Comparison of ENCODE assay signal across 22 cellular contexts in genomic region chr2:6031165-6031867, GRCh38.
A peak's percentile ranks its signal among the peaks of the same experiment; 100 is the strongest.
DNase-seq lines count a peak whose midpoint lies in the region; ATAC-seq, FAIRE-seq and TF ChIP-seq lines count a peak whose summit lies in the region.
"Had no signal": no experiment of that assay in that cellular context is flagged by ENCODE, and none has a peak within 500 bp of the region (broad histone marks: within the 10 kb centered on the region; RNA-seq: fewer than 3 reads in every experiment).

No MANE protein-coding gene starts in this region.

- H3K9me2 ChIP-seq in OCI-LY7 (ENCODE audit: insufficient read depth, low read length), result no peaks in the 10 kb centered on the region

- intact Hi-C loops in OCI-LY7 (cut with micrococcal nuclease; ENCODE audit: unreplicated experiment), result no loop called here
- intact Hi-C loops in gastrocnemius medialis (cut with DNase I; ENCODE audit: low total_unique reads), result no loop called here

- peaks cover 10% of the 10 kb centered on the region for H3K9me3 Mint-ChIP-seq in stimulated activated effector memory CD8-positive, alpha-beta T cell treated with anti-CD3 and anti-CD28 coated beads, Interleukin-12 subunit alpha, Interleukin-12 subunit beta, amount 100 ng/mL, for 72 hours

- H3K36me3 ChIP-seq in OCI-LY7 (ENCODE audit: insufficient read depth, low read length), result no peaks in the 10 kb centered on the region
- H3K36me3 ChIP-seq in gastrocnemius medialis, result no peaks in the 10 kb centered on the region
- H3K36me3 ChIP-seq: HAP-1 had no signal

- H3K27ac ChIP-seq in OCI-LY7 (ENCODE audit: low read depth, low read length, poor library complexity, severe bottlenecking) (no peak overlapping the region), gastrocnemius medialis (no peak overlapping the region)
- H3K27ac ChIP-seq: A549 had no signal

- TF ChIP-seq CTCF in OCI-LY7 (conservative IDR thresholded peaks at IDR 0.05; ENCODE audit: low read length) (no peak), gastrocnemius medialis (IDR thresholded peaks at IDR 0.05 in 4 of 5, conservative IDR thresholded peaks at IDR 0.05 in 1 of 5) (no peak)

- no peaks in the 10 kb centered on the region for H3K4me1 ChIP-seq in OCI-LY7 (ENCODE audit: insufficient read depth, low read length, poor library complexity, severe bottlenecking)
- H3K4me1 ChIP-seq in gastrocnemius medialis, result no peaks in the 10 kb centered on the region
- H3K4me1 ChIP-seq: A549, HAP-1 had no signal

- H3K36me3 Mint-ChIP-seq in stimulated activated effector memory CD8-positive, alpha-beta T cell treated with anti-CD3 and anti-CD28 coated beads, Interleukin-12 subunit alpha, Interleukin-12 subunit beta, amount 100 ng/mL, for 72 hours, result no peaks in the 10 kb centered on the region
- H3K36me3 Mint-ChIP-seq: CD4-positive, alpha-beta memory T cell had no signal

- no peaks in the 10 kb centered on the region for H3K79me2 ChIP-seq in OCI-LY7 (ENCODE audit: insufficient read depth, low read depth, low read length)

- peak; percentile 58 for FAIRE-seq in GM12891 (lab: Jason Lieb, UNC)
- FAIRE-seq: A549, H54 had no signal

- CTCF ChIA-PET in OCI-LY7 (lab: Charles Lee; ENCODE audit: unreplicated experiment), result interaction anchor here (0.6 kb wide), 1 partner anchor 734 kb away, joined by 3 read pairs; no protein-coding TSS in a partner anchor

- no peaks in the 10 kb centered on the region for H3K27me3 ChIP-seq in gastrocnemius medialis

- no peak for DNase-seq in GM12891 (ENCODE audit: insufficient read length, low spot score)
- DNase-seq in Jurkat, Clone E6-1 (ENCODE audit: low read depth, low spot score), result peak; percentile 66
- no peak for DNase-seq in OCI-LY7 (ENCODE audit: low spot score)
- peak; percentile 17 for DNase-seq in foreskin melanocyte
- DNase-seq in activated CD4-positive, CD25-positive, alpha-beta regulatory T cell (lab: John Stamatoyannopoulos, UW), result no peak
- no peak for DNase-seq in gastrocnemius medialis
- DNase-seq in LoVo (ENCODE audit: low spot score), result no peak
- DNase-seq in stimulated activated effector memory CD8-positive, alpha-beta T cell treated with anti-CD3 and anti-CD28 coated beads, Interleukin-12 subunit alpha, Interleukin-12 subunit beta, amount 100 ng/mL, for 72 hours (ENCODE audit: low spot score in 2 of 2), result no peak
- DNase-seq: 8988T; ACHN; C1 segment of cervical spinal cord; Calu3; CD4-positive, alpha-beta memory T cell; COR-L47; DMS53; DMS79 treated with DMSO at 0.1 percent for 48 hours; GF-D8; GOT3; HFFc6 had no signal

- no peak overlapping the region for H3K4me2 ChIP-seq in OCI-LY7 (ENCODE audit: low read length)
- H3K4me2 ChIP-seq: A549 had no signal

- H3K4me3 Mint-ChIP-seq in stimulated activated effector memory CD8-positive, alpha-beta T cell treated with anti-CD3 and anti-CD28 coated beads, Interleukin-12 subunit alpha, Interleukin-12 subunit beta, amount 100 ng/mL, for 72 hours, result no peak overlapping the region
- H3K4me3 Mint-ChIP-seq: CD4-positive, alpha-beta memory T cell; HFFc6 had no signal

- H4K20me1 ChIP-seq in OCI-LY7 (ENCODE audit: insufficient read depth, low read length), result no peaks in the 10 kb centered on the region

- in situ Hi-C loops in gastrocnemius medialis (cut with MboI; ENCODE audit: low sequenced_read_pairs in 4 of 4), result no loop called here

- no peak for ATAC-seq in gastrocnemius medialis
- ATAC-seq in stimulated activated effector memory CD8-positive, alpha-beta T cell treated with anti-CD3 and anti-CD28 coated beads, Interleukin-12 subunit alpha, Interleukin-12 subunit beta, amount 100 ng/mL, for 72 hours, result no peak
- ATAC-seq: A549 had no signal

- POLR2A ChIA-PET in OCI-LY7 (lab: Charles Lee), result interaction anchor here (0.8 kb wide), 1 partner anchor 11 kb away, joined by 3 read pairs; no protein-coding TSS in a partner anchor

- no peaks in the 10 kb centered on the region for H3K4me1 Mint-ChIP-seq in stimulated activated effector memory CD8-positive, alpha-beta T cell treated with anti-CD3 and anti-CD28 coated beads, Interleukin-12 subunit alpha, Interleukin-12 subunit beta, amount 100 ng/mL, for 72 hours
- H3K4me1 Mint-ChIP-seq: CD4-positive, alpha-beta memory T cell had no signal

- no peak overlapping the region for H3K27ac Mint-ChIP-seq in stimulated activated effector memory CD8-positive, alpha-beta T cell treated with anti-CD3 and anti-CD28 coated beads, Interleukin-12 subunit alpha, Interleukin-12 subunit beta, amount 100 ng/mL, for 72 hours
- H3K27ac Mint-ChIP-seq: CD4-positive, alpha-beta memory T cell; HFFc6 had no signal

- H3K9me3 ChIP-seq in OCI-LY7 (ENCODE audit: low read length) (no peaks in the 10 kb centered on the region), gastrocnemius medialis (no peaks in the 10 kb centered on the region)
- H3K9me3 ChIP-seq: A549, HAP-1 had no signal

- H3K4me3 ChIP-seq in Jurkat, Clone E6-1 (ENCODE audit: low read length), result no peak overlapping the region
- H3K4me3 ChIP-seq in OCI-LY7 (ENCODE audit: low read depth, low read length, poor library complexity, severe bottlenecking) (no peak overlapping the region), gastrocnemius medialis (no peak overlapping the region)
- H3K4me3 ChIP-seq: A549, HAP-1 had no signal

- TF ChIP-seq POLR2A in GM12891 (IDR thresholded peaks at IDR 0.05; ENCODE audit: low read depth, low read length) (no peak), gastrocnemius medialis (IDR thresholded peaks at IDR 0.05) (no peak)

- H2AFZ ChIP-seq in OCI-LY7 (ENCODE audit: low read length), result peak overlapping the region; percentile 12; the same call in 1 of the 2 replicates

- no TSS peak for BruUV-seq in OCI-LY7 (replicated peaks; lab: Mats Ljungman, UMichigan)

TF ChIP-seq in GM12891, 5 proteins besides CTCF, POLR2A, EP300 and RAD21:
- no peak for TF ChIP-seq POU2F2 (IDR thresholded peaks at IDR 0.05; ENCODE audit: low read depth, low read length)
- peak; percentile 77 for TF ChIP-seq SPI1 (IDR thresholded peaks at IDR 0.05; ENCODE audit: low read depth, low read length)
- TF ChIP-seq POLR2AphosphoS5 (IDR thresholded peaks at IDR 0.05; ENCODE audit: low read depth, low read length), result no peak

Comparison
In these comparisons a context has a peak if more than half of its experiments do, and no peak if none do; other contexts are left out.
1. DNase-seq: peak in Jurkat, Clone E6-1 (single experiment) and foreskin melanocyte (single experiment); none in GM12891 (single experiment), OCI-LY7 (single experiment), activated CD4-positive, CD25-positive, alpha-beta regulatory T cell (0 of 4), gastrocnemius medialis (0 of 2), LoVo (single experiment) and stimulated activated effector memory CD8-positive, alpha-beta T cell treated with anti-CD3 and anti-CD28 coated beads, Interleukin-12 subunit alpha, Interleukin-12 subunit beta, amount 100 ng/mL, for 72 hours (0 of 2).